Comparison of ENCODE assay signal across 9 cellular contexts in the genomic region with DNA sequence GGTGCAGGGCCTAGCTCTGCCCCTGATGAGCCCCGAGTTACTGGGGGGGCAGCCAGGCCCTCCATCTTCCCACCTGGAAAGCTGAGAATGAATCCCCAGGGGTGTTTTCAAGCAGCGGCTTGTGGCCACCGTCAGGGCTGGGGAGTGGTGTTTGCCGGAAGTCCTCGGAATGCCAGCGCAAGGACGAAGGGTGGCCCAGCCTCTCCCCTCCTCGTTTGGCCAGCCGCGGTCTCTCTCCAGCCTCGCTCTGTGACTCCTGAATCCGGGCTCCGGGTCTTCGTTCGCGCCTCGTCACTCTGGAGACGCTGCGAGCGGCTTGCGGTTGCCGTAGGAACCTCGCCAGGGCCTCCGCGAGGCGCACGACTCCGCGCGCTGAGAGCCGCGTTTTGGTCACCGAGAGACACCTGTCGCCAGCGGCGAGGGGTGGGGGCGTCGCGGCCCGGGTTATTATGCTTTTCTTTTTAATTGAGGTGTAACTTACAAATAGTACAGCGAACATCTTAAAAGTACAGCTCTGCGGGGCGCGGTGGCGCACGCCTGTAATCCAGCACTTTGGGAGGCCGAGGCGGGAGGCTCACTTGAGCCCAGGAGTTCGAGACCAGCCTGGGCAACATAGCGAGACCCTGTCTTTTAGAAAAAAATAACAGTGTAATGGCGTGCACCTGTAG. TPM values are rescaled to one million over a fixed set of nuclear protein-coding genes. Genes with fewer than 3 reads are reported as not detected.
DNase-seq lines count a peak whose midpoint lies in the region; ATAC-seq and TF ChIP-seq lines count a peak whose summit lies in the region.
"Had no signal": no experiment of that assay in that cellular context is flagged by ENCODE, and none has a peak within 500 bp of the region (broad histone marks: within the 10 kb centered on the region; RNA-seq: fewer than 3 reads in every experiment).

No MANE protein-coding gene starts in this region.

- no peak overlapping the region for H3K4me3 Mint-ChIP-seq in T-helper 17 cell

- ATAC-seq in T-helper 17 cell (peak; percentile 79), HG02885 (IDR thresholded peaks at IDR 0.05; ENCODE audit: poor library complexity, unreplicated experiment) (no peak), HG03439 (IDR thresholded peaks at IDR 0.05; ENCODE audit: unreplicated experiment) (no peak)

- TF ChIP-seq CTCF in astrocyte of the spinal cord (IDR thresholded peaks at IDR 0.05; ENCODE audit: low read depth, low read length) (no peak), retinal pigment epithelial cell (conservative IDR thresholded peaks at IDR 0.05; ENCODE audit: low read depth, low read length) (no peak)

- H3K27ac Mint-ChIP-seq in T-helper 17 cell: no peak overlapping the region

- H3K36me3 Mint-ChIP-seq in T-helper 17 cell (ENCODE audit: low read depth): peaks cover 16% of the 10 kb centered on the region

- peaks cover 86% of the 10 kb centered on the region for H3K27me3 Mint-ChIP-seq in T-helper 17 cell

- in situ Hi-C loops in G401 (cut with HindIII; ENCODE audit: low sequenced_read_pairs) (no loop called here), astrocyte of the spinal cord (cut with HindIII; ENCODE audit: low sequenced_read_pairs) (no loop called here)

- DNase-seq in G401 (ENCODE audit: low spot score) (peak; percentile 78), NCI-H146 (lab: John Stamatoyannopoulos, UW) (peak; percentile 88), T-helper 17 cell (peak in 1 of 3 donors; percentile 37), astrocyte of the spinal cord (ENCODE audit: low read depth, low spot score) (peak; percentile 82), hippocampal formation (lab: John Stamatoyannopoulos, UW) (peak; percentile 42 to 66), retinal pigment epithelial cell (ENCODE audit: low read depth) (peak; percentile 58)

- H3K4me1 Mint-ChIP-seq in T-helper 17 cell: peaks cover 14% of the 10 kb centered on the region

- no peaks in the 10 kb centered on the region for H3K9me3 ChIP-seq in T-helper 17 cell (ENCODE audit: control insufficient read depth, low read length, poor library complexity, severe bottlenecking)

- H3K4me3 ChIP-seq in astrocyte of the spinal cord (ENCODE audit: low read depth, low read length) (no peak overlapping the region), retinal pigment epithelial cell (ENCODE audit: low read length) (peak overlapping the region; percentile 14)

RNA-seq across cellular contexts. Expression of a gene that starts 6.3 kb away (rescaled TPM):
- total RNA-seq in G401 (2014; rRNA removed; shearing (Covaris generic)): 3.9 and 6.7 TPM in 2 replicates
- not detected for total RNA-seq in T-helper 17 cell

RNA-seq across cellular contexts. Expression of a gene that starts 6.5 kb away (rescaled TPM):
- 37.9 and 38.6 TPM in 2 replicates for total RNA-seq in G401 (2014; rRNA removed; shearing (Covaris generic))
- total RNA-seq in T-helper 17 cell: not detected
- total RNA-seq: T-helper 1 cell treated with Interleukin-12 subunit alpha and Interleukin-12 subunit beta and Interleukin-4 antibody, amounts not matched to agents 30 ng/mL and 1 ng/mL, for 36 hours had no signal

RNA-seq across cellular contexts. Expression of a gene that starts 44.6 kb away (rescaled TPM):
- total RNA-seq in G401 (2014; rRNA removed; shearing (Covaris generic)): 531 and 580 TPM in 2 replicates
- 100 to 1,000 TPM; 526 to 546 TPM for total RNA-seq in T-helper 17 cell

Comparison
In these comparisons a context has a peak if more than half of its experiments do, and no peak if none do; other contexts are left out.
1. RNA of a gene that starts 6.5 kb away (total RNA-seq): 37.9 to 38.6 TPM in G401; not detected in T-helper 17 cell; every median in the first group is over 10 times any median in the second.